Comparison of ENCODE assay signal across 21 cellular contexts in the genomic region with DNA sequence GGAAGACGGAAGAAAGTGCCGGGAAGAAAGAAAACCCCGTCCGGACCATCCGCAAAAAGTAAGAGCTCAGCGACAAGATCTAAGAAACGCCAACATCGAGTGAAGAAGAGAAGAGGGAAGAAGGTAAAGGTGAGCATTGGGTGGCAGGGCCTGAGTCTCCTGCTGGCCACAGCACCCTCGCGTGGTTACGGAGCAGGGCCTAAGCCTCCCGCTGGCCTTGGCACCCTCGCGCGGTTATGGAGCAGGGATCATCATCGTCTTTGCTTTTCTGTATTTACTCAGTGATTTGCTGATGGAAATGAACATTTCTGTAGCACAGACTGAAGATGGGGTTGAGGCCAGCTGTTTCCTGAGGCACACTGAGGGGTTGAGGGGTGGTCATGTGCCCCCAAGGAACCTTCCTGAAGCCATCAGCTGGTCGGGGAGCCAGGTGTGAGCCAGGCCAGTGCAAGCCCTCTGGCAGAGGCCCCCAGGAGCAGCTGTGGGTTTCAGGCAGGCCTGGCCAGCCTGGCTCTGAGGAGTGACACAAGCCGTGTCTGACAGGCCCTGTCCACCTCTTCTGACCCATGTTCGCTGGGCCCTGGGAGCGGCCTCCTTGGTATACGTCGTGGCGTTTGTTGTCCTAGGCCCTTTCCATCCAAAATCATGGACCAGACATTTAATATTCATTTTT. TPM values are rescaled to one million over a fixed set of nuclear protein-coding genes. Genes with fewer than 3 reads are reported as not detected.
DNase-seq lines count a peak whose midpoint lies in the region; ATAC-seq, FAIRE-seq and TF ChIP-seq lines count a peak whose summit lies in the region.
"Had no signal": no experiment of that assay in that cellular context is flagged by ENCODE, and none has a peak within 500 bp of the region (broad histone marks: within the 10 kb centered on the region; RNA-seq: fewer than 3 reads in every experiment).

No MANE protein-coding gene starts in this region.

- no peak for FAIRE-seq in GM12891 (lab: Jason Lieb, UNC)
- FAIRE-seq in GM12878 (lab: Jason Lieb, UNC) = no peak
- FAIRE-seq: A549, D721Med, G401.6, H1 had no signal

- TF ChIP-seq CTCF in HCT116 (IDR thresholded peaks at IDR 0.05 in 2 of 3, conservative IDR thresholded peaks at IDR 0.05 in 1 of 3; ENCODE audit: borderline replicate concordance in 1 of 3, insufficient read depth in 1 of 3, low read depth in 2 of 3, low read length in 2 of 3) (no peak), GM12878 (IDR thresholded peaks at IDR 0.05 in 2 of 3, conservative IDR thresholded peaks at IDR 0.05 in 1 of 3; ENCODE audit: control insufficient read depth in 2 of 3, extremely low read depth in 1 of 3, insufficient read depth in 1 of 3, low read depth in 3 of 3, low read length in 3 of 3) (no peak), nephron progenitor cell (IDR thresholded peaks at IDR 0.05) (no peak), lower lobe of right lung (IDR thresholded peaks at IDR 0.05) (no peak)

- intact Hi-C loops in HCT116 (cut with micrococcal nuclease) = no loop called here
- intact Hi-C loops in GM12878 (cut with micrococcal nuclease; ENCODE audit: unreplicated experiment) = no loop called here
- intact Hi-C loops in sciatic nerve (cut with DNase I) = no loop called here
- intact Hi-C loops in lower lobe of right lung (cut with DNase I) = no loop called here

- BruUV-seq in HCT116 (replicated peaks; lab: Mats Ljungman, UMichigan) (no TSS peak), GM12878 (replicated peaks; lab: Mats Ljungman, UMichigan) (TSS peak; percentile 45)

- no peaks in the 10 kb centered on the region for H3K9me3 Mint-ChIP-seq in nephron progenitor cell
- H3K9me3 Mint-ChIP-seq: CD14-positive monocyte; CD8-positive, alpha-beta T cell had no signal

- H3K79me2 ChIP-seq in HCT116 (ENCODE audit: insufficient read depth, low read length) (peaks cover 59% of the 10 kb centered on the region), GM12878 (ENCODE audit: control insufficient read depth, insufficient read depth, low read length) (no peaks in the 10 kb centered on the region)

- no peak overlapping the region for H3K4me3 ChIP-seq in HCT116 (replicated peaks in 1 of 2; ENCODE audit: low read depth in 1 of 2, low read length in 2 of 2)
- H3K4me3 ChIP-seq in GM12878 = no peak overlapping the region
- no peak overlapping the region for H3K4me3 ChIP-seq in lower lobe of right lung
- H3K4me3 ChIP-seq: A549, HAP-1 had no signal

- H3K4me1 Mint-ChIP-seq in nephron progenitor cell = no peaks in the 10 kb centered on the region
- H3K4me1 Mint-ChIP-seq: CD14-positive monocyte had no signal

- ATAC-seq in HCT116 (no peak), GM12878 (no peak), HG02571 (IDR thresholded peaks at IDR 0.05; ENCODE audit: unreplicated experiment) (no peak), sciatic nerve (no peak), lower lobe of right lung (no peak)
- ATAC-seq: A549; CD8-positive, alpha-beta T cell had no signal

- no peak overlapping the region for H2AFZ ChIP-seq in HCT116 (ENCODE audit: low read depth, low read length, poor library complexity, severe bottlenecking)
- H2AFZ ChIP-seq in GM12878 (ENCODE audit: control insufficient read depth, low read depth, low read length) = no peak overlapping the region

- TF ChIP-seq POLR2A in GM12891 (IDR thresholded peaks at IDR 0.05; ENCODE audit: low read depth, low read length) (no peak), HCT116 (IDR thresholded peaks at IDR 0.05; ENCODE audit: borderline replicate concordance, extremely low read depth, insufficient read depth, insufficient read length) (no peak), GM12878 (IDR thresholded peaks at IDR 0.05; ENCODE audit: low read depth, low read length) (no peak; the same call in 1 of the 2 replicates)

- CTCF ChIA-PET in HCT116 (lab: Charles Lee) = no interaction called here
- CTCF ChIA-PET in GM12878 (lab: Yijun Ruan, JAX) = no interaction called here

- no peaks in the 10 kb centered on the region for H3K9me3 ChIP-seq in HCT116 (ENCODE audit: control insufficient read depth in 1 of 2, insufficient read depth in 1 of 2, low read depth in 1 of 2, low read length in 2 of 2)
- H3K9me3 ChIP-seq in GM12878 (replicated peaks; ENCODE audit: control insufficient read depth, insufficient read depth, low read length) = no peaks in the 10 kb centered on the region
- H3K9me3 ChIP-seq in lower lobe of right lung = no peaks in the 10 kb centered on the region
- H3K9me3 ChIP-seq: A549, BE2C, HAP-1 had no signal

- SMC1A ChIA-PET in GM12878 (lab: Charles Lee; ENCODE audit: uncharacterized antibody, unreplicated experiment) = interaction anchor here (0.9 to 1.2 kb wide), 2 partner anchors 57 to 123 kb away, joined by 3 read pairs; no protein-coding TSS in a partner anchor

- POLR2A ChIA-PET in HCT116 (lab: Charles Lee) (no interaction called here), GM12878 (lab: Charles Lee) (no interaction called here)

- H3K27ac Mint-ChIP-seq in nephron progenitor cell = peak overlapping the region; percentile 59

- in situ Hi-C loops in GM12878 (cut with MboI) = no loop called here

- H3K9ac ChIP-seq in HCT116 (ENCODE audit: low read length) (no peak overlapping the region), GM12878 (ENCODE audit: control insufficient read depth, insufficient read depth, low read length) (no peak overlapping the region)

- TF ChIP-seq EP300 in GM12878 (IDR thresholded peaks at IDR 0.05; ENCODE audit: borderline replicate concordance in 1 of 2, control insufficient read depth in 1 of 2, low read depth in 2 of 2, low read length in 2 of 2) = no peak

- DNase-seq in GM12891 (ENCODE audit: insufficient read length, low spot score) = no peak
- DNase-seq in HCT116 (ENCODE audit: low read depth, low spot score) = no peak
- no peak for DNase-seq in GM12878 (ENCODE audit: low read depth, low spot score)
- no peak for DNase-seq in nephron progenitor cell
- no peak for DNase-seq in sciatic nerve (ENCODE audit: low spot score)
- no peak for DNase-seq in lower lobe of right lung
- DNase-seq: BE2C; CD8-positive, alpha-beta T cell; COR-L47; DMS153; DMS79 treated with DMSO at 0.1 percent for 48 hours; EL; IMR-90 had no signal

- TF ChIP-seq RAD21 in HCT116 (IDR thresholded peaks at IDR 0.05; ENCODE audit: low read depth) = no peak
- TF ChIP-seq RAD21 in GM12878 (IDR thresholded peaks at IDR 0.05; ENCODE audit: insufficient read depth, low read depth, low read length) = no peak

- no peaks in the 10 kb centered on the region for H3K9me2 ChIP-seq in HCT116 (ENCODE audit: insufficient read depth)

- WGBS in GM12878 (ENCODE audit: insufficient coverage, insufficient replicate concordance, low lambda C conversion rate, missing lambda C conversion rate) = 95% methylated on average over 22 of the region's 23 CpGs

- no peak overlapping the region for H3K4me3 Mint-ChIP-seq in nephron progenitor cell
- H3K4me3 Mint-ChIP-seq: CD8-positive, alpha-beta T cell had no signal

- H3K4me1 ChIP-seq in HCT116 (ENCODE audit: control insufficient read depth in 1 of 2, insufficient read depth in 2 of 2, low read length in 2 of 2) = no peaks in the 10 kb centered on the region
- no peaks in the 10 kb centered on the region for H3K4me1 ChIP-seq in GM12878 (ENCODE audit: control insufficient read depth, insufficient read depth, low read length)
- H3K4me1 ChIP-seq in lower lobe of right lung = no peaks in the 10 kb centered on the region
- H3K4me1 ChIP-seq: HAP-1 had no signal

- H3K27me3 ChIP-seq in HCT116 (ENCODE audit: insufficient read depth, low read length) (no peaks in the 10 kb centered on the region), GM12878 (replicated peaks in 1 of 2; ENCODE audit: control insufficient read depth in 2 of 2, insufficient read depth in 2 of 2, low read length in 1 of 2) (no peaks in the 10 kb centered on the region), lower lobe of right lung (ENCODE audit: low read depth) (no peaks in the 10 kb centered on the region)
- H3K27me3 ChIP-seq: BE2C had no signal

- no peaks in the 10 kb centered on the region for H3K27me3 Mint-ChIP-seq in nephron progenitor cell (ENCODE audit: low read depth, poor library complexity)

- H4K20me1 ChIP-seq in HCT116 (ENCODE audit: insufficient read depth) (no peaks in the 10 kb centered on the region), GM12878 (ENCODE audit: control insufficient read depth, insufficient read depth) (no peaks in the 10 kb centered on the region; the same call in 1 of the 2 replicates)

- RAD21 ChIA-PET in HCT116 (lab: Charles Lee; ENCODE audit: low non-redundant PET in 1 of 2, low total read pairs in 2 of 2, uncharacterized antibody in 2 of 2, unreplicated experiment in 2 of 2) (no interaction called here), GM12878 (lab: Charles Lee; ENCODE audit: unreplicated experiment) (no interaction called here)

- peaks cover 52 to 63% of the 10 kb centered on the region in 2 experiments; a peak in 3 of 4 replicates for H3K36me3 ChIP-seq in HCT116 (ENCODE audit: control insufficient read depth in 1 of 2, insufficient read depth in 2 of 2, low read length in 2 of 2)
- H3K36me3 ChIP-seq in GM12878 (ENCODE audit: control insufficient read depth in 2 of 2, insufficient read depth in 2 of 2, low read length in 1 of 2) = peaks cover 13 to 56% of the 10 kb centered on the region in 2 experiments; a peak in 3 of 4 replicates
- H3K36me3 ChIP-seq in lower lobe of right lung = peaks cover 100% of the 10 kb centered on the region

- H3K4me2 ChIP-seq in HCT116 (ENCODE audit: low read length) (no peak overlapping the region), GM12878 (ENCODE audit: control insufficient read depth, insufficient read depth) (no peak overlapping the region)
- H3K4me2 ChIP-seq: A549 had no signal

- H3K36me3 Mint-ChIP-seq in nephron progenitor cell (ENCODE audit: low read depth) = peaks cover 41% of the 10 kb centered on the region

- no peak overlapping the region for H3K27ac ChIP-seq in HCT116 (ENCODE audit: low read depth, low read length)
- no peak overlapping the region for H3K27ac ChIP-seq in GM12878 (ENCODE audit: control insufficient read depth, insufficient read depth)
- no peak overlapping the region for H3K27ac ChIP-seq in lower lobe of right lung
- H3K27ac ChIP-seq: A549 had no signal

RNA-seq across cellular contexts. Expression of gene IRF7, which starts 14.0 kb away (rescaled TPM):
- polyA plus RNA-seq in GM12891 (2012; ENCODE audit: low read depth, missing spikeins) = 57.8 TPM
- total RNA-seq in HCT116 (2021; ENCODE audit: unreplicated experiment) (15.2 TPM), GM12878 (2014; rRNA removed) (119 and 141 TPM in 2 replicates), GM12878 (2014; rRNA removed; fragmentation: Illumina TruSeq; extraction: Trizol) (24.3 and 24.4 TPM in 2 replicates), GM12878 (2021) (115 and 116 TPM in 2 replicates), sciatic nerve (19.6 TPM), lower lobe of right lung (84.8 TPM)
- polyA plus RNA-seq in HCT116 (2012) = 17.9 and 24.9 TPM in 2 replicates
- 129 and 153 TPM in 2 replicates for total RNA-seq in GM12878 (2013; cell fraction: nucleolus; rRNA removed)
- 17.8 TPM for polyA plus RNA-seq in GM12878 (2011; ENCODE audit: low read depth)
- polyA plus RNA-seq in GM12878 (2011; rRNA removed) (22.0 and 65.3 TPM in 2 replicates), GM12878 (2014; fragmentation: Illumina TruSeq; extraction: Trizol) (0.71 and 8.1 TPM in 2 replicates), GM12878 (2014; fragmentation: Nextera tagmentation; extraction: Ambion mirVana) (10 to 100 TPM in 1 of 2 experiments, 1 to 10 TPM in 1; 4.4 to 26.4 TPM), GM12878 (2014; rRNA removed) (129 and 142 TPM in 2 replicates), GM12878 (2016; fragmentation: Nextera tagmentation; extraction: Ambion mirVana) (10 to 100 TPM; 69.9 to 88.5 TPM)
- 83.0 and 157 TPM in 2 replicates for polyA plus RNA-seq in GM12878 (2011; cell fraction: cytosol; rRNA removed)
- 623 and 683 TPM in 2 replicates for polyA plus RNA-seq in GM12878 (2011; cell fraction: nucleus; rRNA removed)
- 112 and 138 TPM in 2 replicates for polyA plus RNA-seq in GM12878 (2012)
- polyA minus RNA-seq in GM12878 (2011; rRNA and poly(A)+ RNA removed) = 50.5 and 146 TPM in 2 replicates
- polyA minus RNA-seq in GM12878 (2011; cell fraction: cytosol; rRNA and poly(A)+ RNA removed) = 62.5 and 71.1 TPM in 2 replicates
- polyA minus RNA-seq in GM12878 (2011; cell fraction: nucleus; rRNA and poly(A)+ RNA removed) = 201 and 259 TPM in 2 replicates

RNA-seq across cellular contexts. Expression of gene CDHR5, which starts 23.0 kb away (rescaled TPM):
- 0.37 TPM for polyA plus RNA-seq in GM12891 (2012; ENCODE audit: low read depth, missing spikeins)
- total RNA-seq in HCT116 (2021; ENCODE audit: unreplicated experiment) = not detected
- 0.13 and 0.44 TPM in 2 replicates for polyA plus RNA-seq in HCT116 (2012)
- total RNA-seq in GM12878 (2013; cell fraction: nucleolus; rRNA removed) = not detected in 2 replicates
- total RNA-seq in GM12878 (2014; rRNA removed) = 0.05 TPM in 1 of 2 replicates, not detected in the other
- not detected in 2 replicates for total RNA-seq in GM12878 (2014; rRNA removed; fragmentation: Illumina TruSeq; extraction: Trizol)
- total RNA-seq in GM12878 (2021) = 0.40 TPM in 1 of 2 replicates, not detected in the other
- not detected for polyA plus RNA-seq in GM12878 (2011; ENCODE audit: low read depth)
- not detected in 2 replicates for polyA plus RNA-seq in GM12878 (2011; rRNA removed)
- polyA plus RNA-seq in GM12878 (2011; cell fraction: cytosol; rRNA removed) = not detected in 2 replicates
- not detected in 2 replicates for polyA plus RNA-seq in GM12878 (2011; cell fraction: nucleus; rRNA removed)
- 0.11 and 0.19 TPM in 2 replicates for polyA plus RNA-seq in GM12878 (2012)
- polyA plus RNA-seq in GM12878 (2014; fragmentation: Illumina TruSeq; extraction: Trizol) = not detected in 2 replicates
- polyA plus RNA-seq in GM12878 (2014; fragmentation: Nextera tagmentation; extraction: Ambion mirVana) = not detected
- polyA plus RNA-seq in GM12878 (2014; rRNA removed) = 0.06 TPM in 1 of 2 replicates, not detected in the other
- not detected for polyA plus RNA-seq in GM12878 (2016; fragmentation: Nextera tagmentation; extraction: Ambion mirVana)
- polyA minus RNA-seq in GM12878 (2011; rRNA and poly(A)+ RNA removed) = not detected in 2 replicates
- polyA minus RNA-seq in GM12878 (2011; cell fraction: cytosol; rRNA and poly(A)+ RNA removed) = not detected in 2 replicates
- not detected in 2 replicates for polyA minus RNA-seq in GM12878 (2011; cell fraction: nucleus; rRNA and poly(A)+ RNA removed)
- not detected for total RNA-seq in sciatic nerve
- total RNA-seq in lower lobe of right lung = not detected
- total RNA-seq: CD8-positive, alpha-beta T cell; H1; IMR-90 had no signal
- polyA plus RNA-seq: AG04450, H1, IMR-90 had no signal

RNA-seq across cellular contexts. Expression of gene SCT, which starts 25.3 kb away (rescaled TPM):
- polyA plus RNA-seq in GM12891 (2012; ENCODE audit: low read depth, missing spikeins) = not detected
- total RNA-seq in HCT116 (2021; ENCODE audit: unreplicated experiment) = not detected
- not detected in 2 replicates for polyA plus RNA-seq in HCT116 (2012)
- not detected in 2 replicates for total RNA-seq in GM12878 (2013; cell fraction: nucleolus; rRNA removed)
- total RNA-seq in GM12878 (2014; rRNA removed) = not detected in 2 replicates
- not detected in 2 replicates for total RNA-seq in GM12878 (2014; rRNA removed; fragmentation: Illumina TruSeq; extraction: Trizol)
- not detected in 2 replicates for total RNA-seq in GM12878 (2021)
- not detected for polyA plus RNA-seq in GM12878 (2011; ENCODE audit: low read depth)
- polyA plus RNA-seq in GM12878 (2011; rRNA removed) = not detected in 2 replicates
- not detected in 2 replicates for polyA plus RNA-seq in GM12878 (2011; cell fraction: cytosol; rRNA removed)
- not detected in 2 replicates for polyA plus RNA-seq in GM12878 (2011; cell fraction: nucleus; rRNA removed)
- polyA plus RNA-seq in GM12878 (2012) = not detected in 2 replicates
- polyA plus RNA-seq in GM12878 (2014; fragmentation: Illumina TruSeq; extraction: Trizol) = not detected in 2 replicates
- not detected for polyA plus RNA-seq in GM12878 (2014; fragmentation: Nextera tagmentation; extraction: Ambion mirVana)
- polyA plus RNA-seq in GM12878 (2014; rRNA removed) = not detected in 2 replicates
- not detected for polyA plus RNA-seq in GM12878 (2016; fragmentation: Nextera tagmentation; extraction: Ambion mirVana)
- polyA minus RNA-seq in GM12878 (2011; rRNA and poly(A)+ RNA removed) = not detected in 2 replicates
- polyA minus RNA-seq in GM12878 (2011; cell fraction: cytosol; rRNA and poly(A)+ RNA removed) = not detected in 2 replicates
- not detected in 2 replicates for polyA minus RNA-seq in GM12878 (2011; cell fraction: nucleus; rRNA and poly(A)+ RNA removed)
- not detected for total RNA-seq in sciatic nerve
- not detected for total RNA-seq in lower lobe of right lung
- total RNA-seq: CD8-positive, alpha-beta T cell; IMR-90 had no signal
- polyA plus RNA-seq: A549, AG04450, CD14-positive monocyte, IMR-90 had no signal

RNA-seq across cellular contexts. Expression of gene PHRF1, which starts 25.4 kb away (rescaled TPM):
- 12.5 TPM for polyA plus RNA-seq in GM12891 (2012; ENCODE audit: low read depth, missing spikeins)
- total RNA-seq in HCT116 (2021; ENCODE audit: unreplicated experiment) (45.5 TPM), GM12878 (2014; rRNA removed) (19.2 and 22.0 TPM in 2 replicates), GM12878 (2014; rRNA removed; fragmentation: Illumina TruSeq; extraction: Trizol) (8.8 and 11.1 TPM in 2 replicates), GM12878 (2021) (39.4 and 43.5 TPM in 2 replicates), sciatic nerve (33.5 TPM), lower lobe of right lung (31.5 TPM)
- polyA plus RNA-seq in HCT116 (2012) = 20.3 TPM in 2 replicates
- 65.8 and 74.9 TPM in 2 replicates for total RNA-seq in GM12878 (2013; cell fraction: nucleolus; rRNA removed)
- 4.2 TPM for polyA plus RNA-seq in GM12878 (2011; ENCODE audit: low read depth)
- polyA plus RNA-seq in GM12878 (2011; rRNA removed) (4.9 and 11.7 TPM in 2 replicates), GM12878 (2014; fragmentation: Illumina TruSeq; extraction: Trizol) (2.4 and 8.0 TPM in 2 replicates), GM12878 (2014; fragmentation: Nextera tagmentation; extraction: Ambion mirVana) (under 1 TPM; 0.13 to 0.42 TPM), GM12878 (2014; rRNA removed) (23.4 and 28.2 TPM in 2 replicates), GM12878 (2016; fragmentation: Nextera tagmentation; extraction: Ambion mirVana) (10 to 100 TPM; 18.5 to 21.7 TPM)
- polyA plus RNA-seq in GM12878 (2011; cell fraction: cytosol; rRNA removed) = 11.7 and 18.5 TPM in 2 replicates
- polyA plus RNA-seq in GM12878 (2011; cell fraction: nucleus; rRNA removed) = 44.2 and 63.2 TPM in 2 replicates
- 16.1 TPM in 2 replicates for polyA plus RNA-seq in GM12878 (2012)
- 9.5 and 17.9 TPM in 2 replicates for polyA minus RNA-seq in GM12878 (2011; rRNA and poly(A)+ RNA removed)
- 12.8 and 12.9 TPM in 2 replicates for polyA minus RNA-seq in GM12878 (2011; cell fraction: cytosol; rRNA and poly(A)+ RNA removed)
- 14.7 and 27.1 TPM in 2 replicates for polyA minus RNA-seq in GM12878 (2011; cell fraction: nucleus; rRNA and poly(A)+ RNA removed)

RNA-seq across cellular contexts. Expression of gene DRD4, which starts 35.4 kb away (rescaled TPM):
- polyA plus RNA-seq in GM12891 (2012; ENCODE audit: low read depth, missing spikeins) = not detected
- total RNA-seq in HCT116 (2021; ENCODE audit: unreplicated experiment) (2.4 TPM), GM12878 (2014; rRNA removed) (not detected in 2 replicates), GM12878 (2014; rRNA removed; fragmentation: Illumina TruSeq; extraction: Trizol) (not detected in 2 replicates), GM12878 (2021) (0.24 TPM in 1 of 2 replicates, not detected in the other), sciatic nerve (4.1 TPM), lower lobe of right lung (1.3 TPM)
- polyA plus RNA-seq in HCT116 (2012) = 0.95 and 2.2 TPM in 2 replicates
- 0.37 and 0.40 TPM in 2 replicates for total RNA-seq in GM12878 (2013; cell fraction: nucleolus; rRNA removed)
- not detected for polyA plus RNA-seq in GM12878 (2011; ENCODE audit: low read depth)
- polyA plus RNA-seq in GM12878 (2011; rRNA removed) (not detected in 2 replicates), GM12878 (2014; fragmentation: Illumina TruSeq; extraction: Trizol) (not detected in 2 replicates), GM12878 (2014; fragmentation: Nextera tagmentation; extraction: Ambion mirVana) (not detected), GM12878 (2014; rRNA removed) (not detected in 2 replicates), GM12878 (2016; fragmentation: Nextera tagmentation; extraction: Ambion mirVana) (not detected)
- not detected in 2 replicates for polyA plus RNA-seq in GM12878 (2011; cell fraction: cytosol; rRNA removed)
- 0.07 and 0.12 TPM in 2 replicates for polyA plus RNA-seq in GM12878 (2011; cell fraction: nucleus; rRNA removed)
- polyA plus RNA-seq in GM12878 (2012) = 0.08 and 0.26 TPM in 2 replicates
- not detected in 2 replicates for polyA minus RNA-seq in GM12878 (2011; rRNA and poly(A)+ RNA removed)
- not detected in 2 replicates for polyA minus RNA-seq in GM12878 (2011; cell fraction: cytosol; rRNA and poly(A)+ RNA removed)
- 0.29 TPM in 1 of 2 replicates, not detected in the other for polyA minus RNA-seq in GM12878 (2011; cell fraction: nucleus; rRNA and poly(A)+ RNA removed)
- total RNA-seq: IMR-90 had no signal
- polyA plus RNA-seq: A549, CD14-positive monocyte, IMR-90 had no signal
